In genomic region chr7:107715531-107715930, GRCh38 we compare ENCODE assay signal across 27 cellular contexts. TPM values are rescaled to one million over a fixed set of nuclear protein-coding genes. Genes with fewer than 3 reads are reported as not detected.
DNase-seq lines count a peak whose midpoint lies in the region; ATAC-seq, FAIRE-seq and TF ChIP-seq lines count a peak whose summit lies in the region.
"Had no signal": no experiment of that assay in that cellular context is flagged by ENCODE, and none has a peak within 500 bp of the region (broad histone marks: within the 10 kb centered on the region; RNA-seq: fewer than 3 reads in every experiment).

No MANE protein-coding gene starts in this region.

- no peak for TF ChIP-seq POLR2A in H54 (IDR thresholded peaks at IDR 0.05; ENCODE audit: low read depth, low read length)
- no peak for TF ChIP-seq POLR2A in HepG2 (IDR thresholded peaks at IDR 0.05; ENCODE audit: insufficient read depth in 1 of 2, low read depth in 2 of 2, low read length in 2 of 2)

- FAIRE-seq in H54 (lab: Jason Lieb, UNC) (peak; percentile 80), HepG2 (lab: Jason Lieb, UNC) (no peak)
- FAIRE-seq: D721Med had no signal

- H3K36me3 ChIP-seq in mammary epithelial cell (ENCODE audit: insufficient read depth, low read length) (no peaks in the 10 kb centered on the region), parathyroid adenoma (ENCODE audit: control insufficient read depth, insufficient read depth, low read length) (no peaks in the 10 kb centered on the region), HepG2 (replicated peaks in 1 of 2; ENCODE audit: control insufficient read depth in 1 of 2, insufficient read depth in 2 of 2, low read length in 2 of 2) (no peaks in the 10 kb centered on the region)
- H3K36me3 ChIP-seq: ascending aorta, left ventricle myocardium inferior, right atrium auricular region, spleen, thoracic aorta had no signal

- H2AFZ ChIP-seq in mammary epithelial cell (ENCODE audit: low read depth, low read length): no peak overlapping the region
- H2AFZ ChIP-seq in parathyroid adenoma: peak overlapping the region; percentile 18
- H2AFZ ChIP-seq in HepG2 (ENCODE audit: low read length): no peak overlapping the region

- H3K4me2 ChIP-seq in mammary epithelial cell (ENCODE audit: insufficient read depth, low read depth, low read length) (no peak overlapping the region), parathyroid adenoma (ENCODE audit: low read length) (no peak overlapping the region), HepG2 (ENCODE audit: low read depth, low read length) (no peak overlapping the region)
- H3K4me2 ChIP-seq: KMS-11 had no signal

- intact Hi-C loops in mammary epithelial cell (cut with micrococcal nuclease): no loop called here
- intact Hi-C loops in head of caudate nucleus (cut with DNase I): loop anchor here (10.0 kb wide), 1 partner anchor 511 kb away; no protein-coding TSS in a partner anchor
- intact Hi-C loops in HepG2 (cut with micrococcal nuclease; ENCODE audit: unreplicated experiment): no loop called here

- no peak overlapping the region for H3K4me3 ChIP-seq in mammary epithelial cell (replicated peaks in 1 of 3; ENCODE audit: insufficient read depth in 1 of 3, low read depth in 2 of 3, low read length in 3 of 3)
- no peak overlapping the region for H3K4me3 ChIP-seq in parathyroid adenoma (ENCODE audit: low read depth, low read length)
- no peak overlapping the region for H3K4me3 ChIP-seq in HepG2 (replicated peaks in 1 of 3; ENCODE audit: insufficient read depth in 1 of 3, low read depth in 2 of 3, low read length in 3 of 3)
- H3K4me3 ChIP-seq: ascending aorta, left ventricle myocardium inferior, right atrium auricular region, spleen, thoracic aorta had no signal

- BruUV-seq in mammary epithelial cell (replicated peaks; lab: Mats Ljungman, UMichigan): no TSS peak
- no TSS peak for BruUV-seq in HepG2 (replicated peaks; lab: Mats Ljungman, UMichigan)

- TF ChIP-seq EP300 in HepG2 (IDR thresholded peaks at IDR 0.05; ENCODE audit: low read depth in 2 of 2, low read length in 2 of 2): no peak
- no peak for TF ChIP-seq EP300 in HepG2 (CRISPR knock-in tag; IDR thresholded peaks at IDR 0.05; ENCODE audit: borderline replicate concordance)

- H3K9ac ChIP-seq in mammary epithelial cell (ENCODE audit: insufficient read depth, low read length) (no peak overlapping the region), parathyroid adenoma (no peak overlapping the region), HepG2 (ENCODE audit: insufficient read depth, low read depth, low read length) (no peak overlapping the region)
- H3K9ac ChIP-seq: KMS-11 had no signal

- H3K27ac ChIP-seq in mammary epithelial cell (ENCODE audit: insufficient read depth, low read depth, low read length) (no peak overlapping the region), parathyroid adenoma (no peak overlapping the region), HepG2 (ENCODE audit: extremely low read length, insufficient read depth, low read length) (no peak overlapping the region)
- H3K27ac ChIP-seq: ascending aorta, KMS-11, left ventricle myocardium inferior, right atrium auricular region, spleen, thoracic aorta had no signal

- H3K9me3 ChIP-seq in mammary epithelial cell (replicated peaks; ENCODE audit: insufficient read depth, low read length) (no peaks in the 10 kb centered on the region), parathyroid adenoma (ENCODE audit: control insufficient read depth, low read length) (no peaks in the 10 kb centered on the region), HepG2 (ENCODE audit: low read length) (no peaks in the 10 kb centered on the region)
- H3K9me3 ChIP-seq: ascending aorta, left ventricle myocardium inferior, right atrium auricular region, spleen, thoracic aorta had no signal

- H3K79me2 ChIP-seq in mammary epithelial cell (ENCODE audit: insufficient read depth, low read length) (no peaks in the 10 kb centered on the region), parathyroid adenoma (no peaks in the 10 kb centered on the region), HepG2 (ENCODE audit: insufficient read depth, low read length) (no peaks in the 10 kb centered on the region)

- dilution Hi-C loops in mammary epithelial cell (cut with HindIII; ENCODE audit: low sequenced_read_pairs): loop anchor here (10.0 kb wide), 1 partner anchor 251 kb away; no protein-coding TSS in a partner anchor

- POLR2A ChIA-PET in HepG2 (lab: Yijun Ruan, JAX): no interaction called here

- peaks cover 25% of the 10 kb centered on the region for H3K4me1 ChIP-seq in mammary epithelial cell (ENCODE audit: insufficient read depth, low read length)
- H3K4me1 ChIP-seq in parathyroid adenoma: peaks cover 7% of the 10 kb centered on the region
- no peaks in the 10 kb centered on the region for H3K4me1 ChIP-seq in HepG2 (ENCODE audit: insufficient read depth, low read length)
- H3K4me1 ChIP-seq: ascending aorta, left ventricle myocardium inferior, right atrium auricular region, spleen had no signal

- H4K20me1 ChIP-seq in mammary epithelial cell (ENCODE audit: insufficient read depth, low read length) (no peaks in the 10 kb centered on the region), HepG2 (ENCODE audit: insufficient read depth, low read length) (no peaks in the 10 kb centered on the region)

- TF ChIP-seq CTCF in mammary epithelial cell (conservative IDR thresholded peaks at IDR 0.05 in 1 of 2, IDR thresholded peaks at IDR 0.05 in 1 of 2; ENCODE audit: extremely low read depth in 1 of 2, insufficient read depth in 1 of 2, low read depth in 1 of 2, low read length in 2 of 2) (no peak), parathyroid adenoma (IDR thresholded peaks at IDR 0.05) (no peak), HepG2 (CRISPR knock-in tag; IDR thresholded peaks at IDR 0.05) (no peak)

- ATAC-seq in HepG2: no peak
- no peak for ATAC-seq in GM19452 (IDR thresholded peaks at IDR 0.05; ENCODE audit: unreplicated experiment)
- ATAC-seq: WTC11 had no signal

- TF ChIP-seq RAD21 in HepG2 (CRISPR knock-in tag; IDR thresholded peaks at IDR 0.05): no peak

- in situ Hi-C loops in mammary epithelial cell (cut with MboI; ENCODE audit: low sequenced_read_pairs in 2 of 2) (no loop called here), HepG2 (cut with HindIII; ENCODE audit: extremely low pct_ligation_motif_present, low pct_unique_long_range_greater_than_20kb) (loop anchor here (25.0 kb wide), 1 partner anchor 503 kb away; no protein-coding TSS in a partner anchor)

- H3K27me3 ChIP-seq in mammary epithelial cell (ENCODE audit: insufficient read depth, low read length) (no peaks in the 10 kb centered on the region), parathyroid adenoma (ENCODE audit: control insufficient read depth, insufficient read depth, low read length) (no peaks in the 10 kb centered on the region), HepG2 (ENCODE audit: control insufficient read depth in 1 of 2, insufficient read depth in 2 of 2, low read length in 2 of 2) (no peaks in the 10 kb centered on the region; a peak in 1 of 5 replicates)
- H3K27me3 ChIP-seq: ascending aorta, right atrium auricular region, spleen had no signal

- CTCF ChIA-PET in mammary epithelial cell (lab: Charles Lee; ENCODE audit: low non-redundant PET) (no interaction called here), HepG2 (lab: Yijun Ruan, JAX; ENCODE audit: low intra/inter-chr PET ratio, low total read pairs) (no interaction called here)

- DNase-seq in H54 (ENCODE audit: insufficient read length, low spot score) (peak; percentile 19), NCI-H226 (peak; percentile 74), mammary epithelial cell (peak; percentile 63), head of caudate nucleus (no peak), HepG2 (ENCODE audit: low spot score) (no peak), Kasumi-1 (lab: John Stamatoyannopoulos, UW) (no peak)
- DNase-seq: activated CD8-positive, alpha-beta memory T cell treated with anti-CD3 and anti-CD28 coated beads, Interleukin-2, amount 50 U/mL, for 4 hours; activated naive CD4-positive, alpha-beta T cell treated with anti-CD3 and anti-CD28 coated beads, Interleukin-2, amount 50 U/mL, for 16 hours; cerebellar nuclear complex; H9; hypothalamus; left ventricle myocardium inferior; naive B cell; NCI-H187; nucleus accumbens; spleen; stimulated activated CD4-positive, alpha-beta T cell treated with anti-CD3 and anti-CD28 coated beads, Interleukin-4, amount 100 ng/mL, for 24 hours; stimulated activated naive CD4-positive, alpha-beta T cell treated with Interleukin-2 at 50 U/mL for 16 hours; T-helper 9 cell had no signal

- 79% methylated on average over 6 of the region's 6 CpGs for WGBS in mammary epithelial cell (ENCODE audit: low coverage, missing lambda C conversion rate)
- 36% methylated on average over 6 of the region's 6 CpGs for WGBS in HepG2 (ENCODE audit: low lambda C conversion rate)

RNA-seq across cellular contexts. Expression of gene CBLL1, which starts 28.4 kb away (rescaled TPM):
- total RNA-seq in mammary epithelial cell (10 to 100 TPM; 26.9 to 37.8 TPM), HepG2 (2016; rRNA removed; fragmentation: Illumina TruSeq; extraction: Trizol) (10.5 and 12.2 TPM in 2 replicates)
- polyA plus RNA-seq in mammary epithelial cell (17.9 TPM), HepG2 (2011; rRNA removed) (8.8 and 9.1 TPM in 2 replicates)
- polyA minus RNA-seq in mammary epithelial cell: 22.7 TPM
- total RNA-seq in HepG2 (2016; cell fraction: cytosol; rRNA removed; fragmentation: Illumina TruSeq; extraction: Trizol; ENCODE audit: low read depth): 4.6 and 9.6 TPM in 2 replicates
- total RNA-seq in HepG2 (2016; cell fraction: insoluble cytoplasmic fraction; rRNA removed; fragmentation: Illumina TruSeq; extraction: Trizol): 8.4 and 9.8 TPM in 2 replicates
- total RNA-seq in HepG2 (2016; cell fraction: membrane; rRNA removed; fragmentation: Illumina TruSeq; extraction: Trizol): 10.8 and 12.2 TPM in 2 replicates
- total RNA-seq in HepG2 (2016; cell fraction: nucleus; rRNA removed; fragmentation: Illumina TruSeq; extraction: Trizol): 14.2 and 14.8 TPM in 2 replicates
- 4.3 and 5.7 TPM in 2 replicates for polyA plus RNA-seq in HepG2 (2011; cell fraction: cytosol; rRNA removed)
- 14.0 and 15.1 TPM in 2 replicates for polyA plus RNA-seq in HepG2 (2011; cell fraction: nucleus; rRNA removed)
- polyA plus RNA-seq in HepG2 (2012): 20.1 and 22.9 TPM in 2 replicates
- polyA plus RNA-seq in HepG2 (2016; cell fraction: cytosol; fragmentation: Illumina TruSeq; extraction: Trizol; ENCODE audit: low read depth): 2.6 and 2.7 TPM in 2 replicates
- 14.3 and 19.8 TPM in 2 replicates for polyA plus RNA-seq in HepG2 (2016; cell fraction: insoluble cytoplasmic fraction; fragmentation: Illumina TruSeq; extraction: Trizol; ENCODE audit: low read depth)
- polyA plus RNA-seq in HepG2 (2016; cell fraction: membrane; fragmentation: Illumina TruSeq; extraction: Trizol; ENCODE audit: low read depth): 5.6 and 7.4 TPM in 2 replicates
- 15.6 and 15.9 TPM in 2 replicates for polyA plus RNA-seq in HepG2 (2016; cell fraction: nucleus; fragmentation: Illumina TruSeq; extraction: Trizol; ENCODE audit: insufficient read depth, low read depth)
- 10.1 and 20.3 TPM in 2 replicates for polyA minus RNA-seq in HepG2 (2011; rRNA and poly(A)+ RNA removed; ENCODE audit: low replicate concordance)
- polyA minus RNA-seq in HepG2 (2011; cell fraction: cytosol; rRNA and poly(A)+ RNA removed): 15.6 and 20.4 TPM in 2 replicates
- 42.4 and 45.3 TPM in 2 replicates for polyA minus RNA-seq in HepG2 (2011; cell fraction: nucleus; rRNA and poly(A)+ RNA removed)

RNA-seq across cellular contexts. Expression of gene SLC26A4, which starts 54.9 kb away (rescaled TPM):
- total RNA-seq in mammary epithelial cell (under 1 TPM in 1 of 2 donors, not detected in 1; 0.17 TPM), HepG2 (2016; rRNA removed; fragmentation: Illumina TruSeq; extraction: Trizol) (0.11 TPM in 1 of 2 replicates, not detected in the other)
- polyA plus RNA-seq in mammary epithelial cell (0.07 TPM), HepG2 (2011; rRNA removed) (0.08 and 0.10 TPM in 2 replicates)
- polyA minus RNA-seq in mammary epithelial cell: not detected
- total RNA-seq in HepG2 (2016; cell fraction: cytosol; rRNA removed; fragmentation: Illumina TruSeq; extraction: Trizol; ENCODE audit: low read depth): 0.09 TPM in 1 of 2 replicates, not detected in the other
- 0.04 and 0.22 TPM in 2 replicates for total RNA-seq in HepG2 (2016; cell fraction: insoluble cytoplasmic fraction; rRNA removed; fragmentation: Illumina TruSeq; extraction: Trizol)
- total RNA-seq in HepG2 (2016; cell fraction: membrane; rRNA removed; fragmentation: Illumina TruSeq; extraction: Trizol): not detected in 2 replicates
- total RNA-seq in HepG2 (2016; cell fraction: nucleus; rRNA removed; fragmentation: Illumina TruSeq; extraction: Trizol): 0.28 TPM in 1 of 2 replicates, not detected in the other
- 0.04 and 0.09 TPM in 2 replicates for polyA plus RNA-seq in HepG2 (2011; cell fraction: cytosol; rRNA removed)
- polyA plus RNA-seq in HepG2 (2011; cell fraction: nucleus; rRNA removed): 0.23 and 0.29 TPM in 2 replicates
- polyA plus RNA-seq in HepG2 (2012): 0.03 and 0.12 TPM in 2 replicates
- not detected in 2 replicates for polyA plus RNA-seq in HepG2 (2016; cell fraction: cytosol; fragmentation: Illumina TruSeq; extraction: Trizol; ENCODE audit: low read depth)
- not detected in 2 replicates for polyA plus RNA-seq in HepG2 (2016; cell fraction: insoluble cytoplasmic fraction; fragmentation: Illumina TruSeq; extraction: Trizol; ENCODE audit: low read depth)
- not detected in 2 replicates for polyA plus RNA-seq in HepG2 (2016; cell fraction: membrane; fragmentation: Illumina TruSeq; extraction: Trizol; ENCODE audit: low read depth)
- polyA plus RNA-seq in HepG2 (2016; cell fraction: nucleus; fragmentation: Illumina TruSeq; extraction: Trizol; ENCODE audit: insufficient read depth, low read depth): 0.08 TPM in 1 of 2 replicates, not detected in the other
- 0.09 and 0.20 TPM in 2 replicates for polyA minus RNA-seq in HepG2 (2011; rRNA and poly(A)+ RNA removed; ENCODE audit: low replicate concordance)
- polyA minus RNA-seq in HepG2 (2011; cell fraction: cytosol; rRNA and poly(A)+ RNA removed): 0.30 TPM in 1 of 2 replicates, not detected in the other
- polyA minus RNA-seq in HepG2 (2011; cell fraction: nucleus; rRNA and poly(A)+ RNA removed): 0.25 and 1.5 TPM in 2 replicates

Comparison
In these comparisons a context has a peak if more than half of its experiments do, and no peak if none do; other contexts are left out.
1. DNase-seq: peak in H54 (single experiment), NCI-H226 (single experiment) and mammary epithelial cell (single experiment); none in head of caudate nucleus (0 of 42), HepG2 (single experiment) and Kasumi-1 (0 of 2).